ENCODE assay signal across 16 cellular contexts in genomic region chr9:105930007-105930627, GRCh38.
"Had no signal": no experiment of that assay in that cellular context is flagged by ENCODE, and none has a peak within 500 bp of the region (broad histone marks: within the 10 kb centered on the region; RNA-seq: fewer than 3 reads in every experiment).

No MANE protein-coding gene starts in this region.

- H3K27me3 Mint-ChIP-seq: activated T-cell treated with anti-CD3 and anti-CD28 coated beads, Interleukin-2, amount 50 U/mL, for 24 hours; stimulated activated naive CD8-positive, alpha-beta T cell treated with anti-CD3 and anti-CD28 coated beads, Interleukin-15, amount 100 ng/mL, for 72 hours had no signal

- H3K36me3 Mint-ChIP-seq: immature natural killer cell, natural killer cell had no signal

- DNase-seq: activated CD4-positive, alpha-beta T cell treated with anti-CD3 and anti-CD28 coated beads, Interleukin-2, amount 50 U/mL, for 4 hours; activated CD4-positive, CD25-positive, alpha-beta regulatory T cell treated with anti-CD3 and anti-CD28 coated beads, Interleukin-2, amount 50 U/mL, for 72 hours; activated effector memory CD4-positive, alpha-beta T cell treated with Interleukin-2 at 50 U/mL for 16 hours; activated T-cell treated with anti-CD3 and anti-CD28 coated beads, Interleukin-2, amount 50 U/mL, for 24 hours; amygdala; brain microvascular endothelial cell; dermis blood vessel endothelial cell; immature natural killer cell; left colon; mammary epithelial cell; natural killer cell; stimulated activated CD4-positive, alpha-beta T cell treated with anti-CD3 and anti-CD28 coated beads, Interleukin-4, amount 100 ng/mL, for 1 hour; stimulated activated CD8-positive, alpha-beta memory T cell treated with anti-CD3 and anti-CD28 coated beads, Interleukin-4, amount 100 ng/mL, for 48 hours; stimulated activated naive CD8-positive, alpha-beta T cell treated with anti-CD3 and anti-CD28 coated beads, Interleukin-15, amount 100 ng/mL, for 72 hours had no signal

- H3K27ac ChIP-seq: brain microvascular endothelial cell had no signal

- H3K4me3 Mint-ChIP-seq: activated T-cell treated with anti-CD3 and anti-CD28 coated beads, Interleukin-2, amount 50 U/mL, for 24 hours; immature natural killer cell; natural killer cell; stimulated activated naive CD8-positive, alpha-beta T cell treated with anti-CD3 and anti-CD28 coated beads, Interleukin-15, amount 100 ng/mL, for 72 hours; T-helper 2 cell treated with Interferon-gamma antibody and Interleukin-4, amounts not matched to agents 5 μg/mL and 100 μg/mL, for 36 hours had no signal

- ATAC-seq: activated naive CD4-positive, alpha-beta T cell treated with anti-CD3 and anti-CD28 coated beads, Interleukin-2, amount 50 U/mL, for 72 hours; left colon; natural killer cell; stimulated activated naive CD8-positive, alpha-beta T cell treated with anti-CD3 and anti-CD28 coated beads, Interleukin-15, amount 100 ng/mL, for 72 hours had no signal

- H3K27ac Mint-ChIP-seq: activated naive CD4-positive, alpha-beta T cell treated with anti-CD3 and anti-CD28 coated beads, Interleukin-2, amount 50 U/mL, for 72 hours; activated T-cell treated with anti-CD3 and anti-CD28 coated beads, Interleukin-2, amount 50 U/mL, for 24 hours; immature natural killer cell; natural killer cell; stimulated activated naive CD8-positive, alpha-beta T cell treated with anti-CD3 and anti-CD28 coated beads, Interleukin-15, amount 100 ng/mL, for 72 hours; T-helper 2 cell treated with Interferon-gamma antibody and Interleukin-4, amounts not matched to agents 5 μg/mL and 100 μg/mL, for 36 hours had no signal

- H3K9me3 Mint-ChIP-seq: T-helper 2 cell treated with Interferon-gamma antibody and Interleukin-4, amounts not matched to agents 5 μg/mL and 100 μg/mL, for 36 hours had no signal

- H3K4me1 Mint-ChIP-seq: immature natural killer cell; natural killer cell; stimulated activated naive CD8-positive, alpha-beta T cell treated with anti-CD3 and anti-CD28 coated beads, Interleukin-15, amount 100 ng/mL, for 72 hours had no signal

- H3K27me3 ChIP-seq: brain microvascular endothelial cell had no signal

- H3K36me3 ChIP-seq: brain microvascular endothelial cell had no signal
